14 cellular contexts compared by ENCODE assay signal in genomic region chr16:69217433-69217832, GRCh38. TPM values are rescaled to one million over a fixed set of nuclear protein-coding genes. Genes with fewer than 3 reads are reported as not detected.
A peak's percentile ranks its signal among the peaks of the same experiment; 100 is the strongest.
DNase-seq lines count a peak whose midpoint lies in the region; ATAC-seq and TF ChIP-seq lines count a peak whose summit lies in the region.
"Had no signal": no experiment of that assay in that cellular context is flagged by ENCODE, and none has a peak within 500 bp of the region (broad histone marks: within the 10 kb centered on the region; RNA-seq: fewer than 3 reads in every experiment).

No MANE protein-coding gene starts in this region.

- in situ Hi-C loops in mammary epithelial cell (cut with MboI; ENCODE audit: low sequenced_read_pairs in 2 of 2) = no loop called here

- H3K4me1 ChIP-seq in mammary epithelial cell (ENCODE audit: insufficient read depth, low read length) = peaks cover 25% of the 10 kb centered on the region
- peaks cover 7% of the 10 kb centered on the region for H3K4me1 ChIP-seq in mesenchymal stem cell (ENCODE audit: control insufficient read depth, insufficient read depth, low read depth, low read length)

- H3K9ac ChIP-seq in mammary epithelial cell (ENCODE audit: insufficient read depth, low read length) (no peak overlapping the region), mesenchymal stem cell (ENCODE audit: low read length) (peak overlapping the region; percentile 54)

- peak overlapping the region; percentile 23 for H3K4me3 ChIP-seq in LNCaP clone FGC (ENCODE audit: low read depth, low read length)
- no peak overlapping the region for H3K4me3 ChIP-seq in mammary epithelial cell (replicated peaks in 1 of 3; ENCODE audit: insufficient read depth in 1 of 3, low read depth in 2 of 3, low read length in 3 of 3)
- peak overlapping the region in 1 of 2 experiments; percentile 21 for H3K4me3 ChIP-seq in mesenchymal stem cell (ENCODE audit: insufficient read depth in 1 of 2, low read depth in 1 of 2, low read length in 2 of 2)
- H3K4me3 ChIP-seq: gastroesophageal sphincter, psoas muscle had no signal

- H2BK5ac ChIP-seq in mesenchymal stem cell (ENCODE audit: low read depth, low read length, poor library complexity, severe bottlenecking) = no peak overlapping the region

- peak overlapping the region; percentile 4 for H3K27ac ChIP-seq in mammary epithelial cell (ENCODE audit: insufficient read depth, low read depth, low read length)
- H3K27ac ChIP-seq in mesenchymal stem cell (ENCODE audit: low read length, poor library complexity, severe bottlenecking) = peak overlapping the region; percentile 54
- H3K27ac ChIP-seq: gastroesophageal sphincter, psoas muscle had no signal

- WGBS in mammary epithelial cell (ENCODE audit: low coverage, missing lambda C conversion rate) = 31% methylated on average over 1 of the region's 1 CpG
- 0% methylated on average over 1 of the region's 1 CpG for WGBS in mesenchymal stem cell

- peak overlapping the region; percentile 77 for H2AK5ac ChIP-seq in mesenchymal stem cell (ENCODE audit: low read length, severe bottlenecking)

- ATAC-seq in HG02870 (IDR thresholded peaks at IDR 0.05; ENCODE audit: unreplicated experiment) = no peak
- no peak for ATAC-seq in natural killer cell
- ATAC-seq: activated CD8-positive, alpha-beta T cell treated with anti-CD3 and anti-CD28 coated beads for 36 hours; gastroesophageal sphincter; psoas muscle had no signal

- no peak overlapping the region for H3K4ac ChIP-seq in mesenchymal stem cell (ENCODE audit: low read depth in 1 of 2, low read length in 2 of 2)

- H3K4me2 ChIP-seq in mammary epithelial cell (ENCODE audit: insufficient read depth, low read depth, low read length) (peak overlapping the region; percentile 60), mesenchymal stem cell (ENCODE audit: low read length, poor library complexity, severe bottlenecking) (peak overlapping the region; percentile 65)

- H3K27ac Mint-ChIP-seq in natural killer cell = no peak overlapping the region
- H3K27ac Mint-ChIP-seq: activated CD8-positive, alpha-beta T cell treated with anti-CD3 and anti-CD28 coated beads for 36 hours had no signal

- H3K36me3 Mint-ChIP-seq in natural killer cell = no peaks in the 10 kb centered on the region
- H3K36me3 Mint-ChIP-seq: CD8-positive, alpha-beta memory T cell had no signal

- H3K4me3 Mint-ChIP-seq in natural killer cell = no peak overlapping the region
- H3K4me3 Mint-ChIP-seq: activated CD8-positive, alpha-beta T cell treated with anti-CD3 and anti-CD28 coated beads for 36 hours; brain; CD8-positive, alpha-beta memory T cell had no signal

- H2BK120ac ChIP-seq in mesenchymal stem cell (ENCODE audit: low read depth, low read length) = no peak overlapping the region

- H4K8ac ChIP-seq in mesenchymal stem cell (ENCODE audit: low read length) = no peak overlapping the region

- H3K27me3 ChIP-seq in mammary epithelial cell (ENCODE audit: insufficient read depth, low read length) = no peaks in the 10 kb centered on the region
- no peaks in the 10 kb centered on the region for H3K27me3 ChIP-seq in mesenchymal stem cell (ENCODE audit: control insufficient read depth in 1 of 2, insufficient read depth in 1 of 2, low read length in 2 of 2)
- H3K27me3 ChIP-seq: gastroesophageal sphincter had no signal

- no peak overlapping the region for H2BK15ac ChIP-seq in mesenchymal stem cell (ENCODE audit: low read depth, poor library complexity, severe bottlenecking)

- TF ChIP-seq CTCF in LNCaP clone FGC (IDR thresholded peaks at IDR 0.05; ENCODE audit: control insufficient read depth, extremely low read depth, insufficient read depth) (no peak), mammary epithelial cell (conservative IDR thresholded peaks at IDR 0.05 in 1 of 2, IDR thresholded peaks at IDR 0.05 in 1 of 2; ENCODE audit: extremely low read depth in 1 of 2, insufficient read depth in 1 of 2, low read depth in 1 of 2, low read length in 2 of 2) (no peak), natural killer cell (IDR thresholded peaks at IDR 0.05) (no peak)

- H3K36me3 ChIP-seq in mammary epithelial cell (ENCODE audit: insufficient read depth, low read length) (no peaks in the 10 kb centered on the region), mesenchymal stem cell (ENCODE audit: control insufficient read depth in 1 of 2, insufficient read depth in 2 of 2, low read depth in 1 of 2, low read length in 2 of 2) (peaks cover 0 to 4% of the 10 kb centered on the region in 2 experiments)
- H3K36me3 ChIP-seq: gastroesophageal sphincter had no signal

- peak; percentile 10 for DNase-seq in COLO829 (ENCODE audit: low spot score)
- DNase-seq in LNCaP clone FGC (ENCODE audit: low read depth) = peak; percentile 73
- DNase-seq in mammary epithelial cell = peak; percentile 49
- DNase-seq in mesenchymal stem cell = peak; percentile 72
- no peak for DNase-seq in T1000 (lab: John Stamatoyannopoulos, UW)
- no peak for DNase-seq in natural killer cell
- DNase-seq in RPMI8226 = no peak
- DNase-seq: activated CD8-positive, alpha-beta T cell treated with anti-CD3 and anti-CD28 coated beads for 36 hours; CD8-positive, alpha-beta memory T cell; NCI-H446; psoas muscle had no signal

- H3K9me3 ChIP-seq in mammary epithelial cell (replicated peaks; ENCODE audit: insufficient read depth, low read length) = no peaks in the 10 kb centered on the region
- H3K9me3 ChIP-seq in mesenchymal stem cell (ENCODE audit: control insufficient read depth, low read length) = no peaks in the 10 kb centered on the region
- H3K9me3 ChIP-seq: gastroesophageal sphincter, psoas muscle had no signal

- H2AFZ ChIP-seq in mammary epithelial cell (ENCODE audit: low read depth, low read length) = no peak overlapping the region
- no peak overlapping the region for H2AFZ ChIP-seq in mesenchymal stem cell (ENCODE audit: low read depth, low read length)

- H3K14ac ChIP-seq in mesenchymal stem cell (ENCODE audit: low read length in 2 of 2) = no peak overlapping the region

- no peaks in the 10 kb centered on the region for H3K9me3 Mint-ChIP-seq in natural killer cell
- H3K9me3 Mint-ChIP-seq: activated CD8-positive, alpha-beta T cell treated with anti-CD3 and anti-CD28 coated beads for 36 hours; brain; CD8-positive, alpha-beta memory T cell had no signal

- H3K27me3 Mint-ChIP-seq in natural killer cell (ENCODE audit: low read depth in 2 of 2) = no peaks in the 10 kb centered on the region
- H3K27me3 Mint-ChIP-seq: activated CD8-positive, alpha-beta T cell treated with anti-CD3 and anti-CD28 coated beads for 36 hours; brain had no signal

- peaks cover 12% of the 10 kb centered on the region for H3K79me1 ChIP-seq in mesenchymal stem cell (replicated peaks; ENCODE audit: low read length, poor library complexity, severe bottlenecking)

- peaks cover 72% of the 10 kb centered on the region for H3K79me2 ChIP-seq in mammary epithelial cell (ENCODE audit: insufficient read depth, low read length)

- no peak overlapping the region for H4K91ac ChIP-seq in mesenchymal stem cell (ENCODE audit: low read length)

- dilution Hi-C loops in mammary epithelial cell (cut with HindIII; ENCODE audit: low sequenced_read_pairs) = no loop called here

- no TSS peak for BruUV-seq in mammary epithelial cell (replicated peaks; lab: Mats Ljungman, UMichigan)

- peak overlapping the region in 1 of 2 experiments; percentile 11 for H3K18ac ChIP-seq in mesenchymal stem cell (ENCODE audit: low read depth in 1 of 2, low read length in 2 of 2)

- intact Hi-C loops in mammary epithelial cell (cut with micrococcal nuclease) (no loop called here), natural killer cell (cut with micrococcal nuclease) (no loop called here)

- H4K20me1 ChIP-seq in mammary epithelial cell (ENCODE audit: insufficient read depth, low read length) = no peaks in the 10 kb centered on the region

- no peak overlapping the region for H2BK12ac ChIP-seq in mesenchymal stem cell (ENCODE audit: low read length in 2 of 2)

- CTCF ChIA-PET in mammary epithelial cell (lab: Charles Lee; ENCODE audit: low non-redundant PET) = interaction anchor here (0.6 kb wide), 1 partner anchor 498 kb away, joined by 14 read pairs; no protein-coding TSS in a partner anchor

- H3K4me1 Mint-ChIP-seq in natural killer cell = peaks cover 19 to 40% of the 10 kb centered on the region in 2 donors

- no peak overlapping the region for H3K23ac ChIP-seq in mesenchymal stem cell (ENCODE audit: low read length in 2 of 2)

RNA-seq across cellular contexts. Expression of gene SNTB2, which starts 30.5 kb away (rescaled TPM):
- total RNA-seq in mammary epithelial cell (10 to 100 TPM; 20.3 to 31.2 TPM), natural killer cell (10 to 100 TPM; 43.8 to 55.2 (median 49.9) TPM)
- 16.1 TPM for polyA plus RNA-seq in mammary epithelial cell
- polyA minus RNA-seq in mammary epithelial cell = 39.2 TPM
- polyA plus RNA-seq in mesenchymal stem cell (2013, experiment 1 of 2) = 8.5 TPM
- polyA plus RNA-seq in mesenchymal stem cell (2013, experiment 2 of 2) = 8.2 TPM

Comparison
In these comparisons a context has a peak if more than half of its experiments do, and no peak if none do; other contexts are left out.
1. DNase-seq: peak in COLO829 (single experiment), LNCaP clone FGC (single experiment), mammary epithelial cell (single experiment) and mesenchymal stem cell (single experiment); none in T1000 (single experiment), natural killer cell (single experiment) and RPMI8226 (single experiment).